In genomic region chr4:26827798-26828197, GRCh38 we compare ENCODE assay signal across 19 cellular contexts. TPM values are rescaled to one million over a fixed set of nuclear protein-coding genes. Genes with fewer than 3 reads are reported as not detected.
DNase-seq lines count a peak whose midpoint lies in the region; ATAC-seq, FAIRE-seq and TF ChIP-seq lines count a peak whose summit lies in the region.
"Had no signal": no experiment of that assay in that cellular context is flagged by ENCODE, and none has a peak within 500 bp of the region (broad histone marks: within the 10 kb centered on the region; RNA-seq: fewer than 3 reads in every experiment).

No MANE protein-coding gene starts in this region.

- H2AFZ ChIP-seq in SU-DHL-6 (ENCODE audit: low read depth, low read length, severe bottlenecking): peak overlapping the region; percentile 7
- H2AFZ ChIP-seq in HepG2 (ENCODE audit: low read length): no peak overlapping the region
- H2AFZ ChIP-seq: GM23248 had no signal

- H3K36me3 ChIP-seq in SU-DHL-6 (ENCODE audit: low read length) (peaks cover 7% of the 10 kb centered on the region; the same call in 1 of the 2 replicates), HepG2 (replicated peaks in 1 of 2; ENCODE audit: control insufficient read depth in 1 of 2, insufficient read depth in 2 of 2, low read length in 2 of 2) (no peaks in the 10 kb centered on the region), small intestine (ENCODE audit: control insufficient read depth in 2 of 2, insufficient read depth in 2 of 2, low read length in 2 of 2) (no peaks in the 10 kb centered on the region)

- H4K20me1 ChIP-seq in SU-DHL-6 (ENCODE audit: low read depth, low read length) (no peaks in the 10 kb centered on the region), HepG2 (ENCODE audit: insufficient read depth, low read length) (no peaks in the 10 kb centered on the region)

- no peak overlapping the region for H3K27ac Mint-ChIP-seq in activated T-cell treated with anti-CD3 and anti-CD28 coated beads, Interleukin-2, amount 50 U/mL, for 72 hours
- H3K27ac Mint-ChIP-seq: CD4-positive, alpha-beta T cell had no signal

- peak; percentile 26 to 39 for ATAC-seq in right cardiac atrium
- ATAC-seq in left ventricle myocardium superior: no peak
- no peak for ATAC-seq in HepG2
- no peak for ATAC-seq in activated T-cell treated with anti-CD3 and anti-CD28 coated beads, Interleukin-2, amount 50 U/mL, for 72 hours (replicated peaks in 1 of 2)
- ATAC-seq: GM12878, HCT116 had no signal

- no peaks in the 10 kb centered on the region for H3K9me2 ChIP-seq in SU-DHL-6 (replicated peaks; ENCODE audit: insufficient read depth, low read length)

- H3K36me3 Mint-ChIP-seq in activated T-cell treated with anti-CD3 and anti-CD28 coated beads, Interleukin-2, amount 50 U/mL, for 72 hours (ENCODE audit: insufficient read depth in 2 of 2): peaks cover 4 to 5% of the 10 kb centered on the region in 2 donors

- CTCF ChIA-PET in HepG2 (lab: Yijun Ruan, JAX; ENCODE audit: low intra/inter-chr PET ratio, low total read pairs): no interaction called here

- H3K4me3 ChIP-seq in right cardiac atrium (ENCODE audit: low read length) (no peak overlapping the region), SU-DHL-6 (ENCODE audit: insufficient read depth, low read length, poor library complexity, severe bottlenecking) (no peak overlapping the region), HepG2 (replicated peaks in 1 of 3; ENCODE audit: insufficient read depth in 1 of 3, low read depth in 2 of 3, low read length in 3 of 3) (no peak overlapping the region), small intestine (ENCODE audit: low read depth in 1 of 2, low read length in 2 of 2) (no peak overlapping the region)
- H3K4me3 ChIP-seq: GM12878, GM23248 had no signal

- H3K4me2 ChIP-seq in SU-DHL-6 (ENCODE audit: low read depth, low read length, poor library complexity, severe bottlenecking) (peak overlapping the region; percentile 93), HepG2 (ENCODE audit: low read depth, low read length) (no peak overlapping the region)

- H3K4me1 Mint-ChIP-seq in activated T-cell treated with anti-CD3 and anti-CD28 coated beads, Interleukin-2, amount 50 U/mL, for 72 hours (ENCODE audit: low read depth): peaks cover 6% of the 10 kb centered on the region

- H3K4me1 ChIP-seq in right cardiac atrium (ENCODE audit: control insufficient read depth, insufficient read depth, low read length): no peaks in the 10 kb centered on the region
- peaks cover 6% of the 10 kb centered on the region for H3K4me1 ChIP-seq in HepG2 (ENCODE audit: insufficient read depth, low read length)
- H3K4me1 ChIP-seq in small intestine (ENCODE audit: control insufficient read depth in 2 of 2, insufficient read depth in 1 of 2, low read depth in 1 of 2, low read length in 1 of 2): peaks cover 2 to 5% of the 10 kb centered on the region in 2 donors

- H3K27me3 ChIP-seq in right cardiac atrium (ENCODE audit: control insufficient read depth, insufficient read depth) (no peaks in the 10 kb centered on the region), SU-DHL-6 (ENCODE audit: low read length) (no peaks in the 10 kb centered on the region), HepG2 (ENCODE audit: control insufficient read depth in 1 of 2, insufficient read depth in 2 of 2, low read length in 2 of 2) (peaks cover 0 to 3% of the 10 kb centered on the region in 2 experiments; a peak in 1 of 5 replicates), small intestine (ENCODE audit: control insufficient read depth in 2 of 2, insufficient read depth in 2 of 2, low read length in 2 of 2) (no peaks in the 10 kb centered on the region)

- H3K27ac ChIP-seq in right cardiac atrium (ENCODE audit: low read length) (no peak overlapping the region), SU-DHL-6 (ENCODE audit: low read depth, low read length) (peak overlapping the region; percentile 99), HepG2 (ENCODE audit: extremely low read length, insufficient read depth, low read length) (no peak overlapping the region), small intestine (ENCODE audit: low read depth in 1 of 2, low read length in 1 of 2) (peak overlapping the region in 1 of 2 donors; percentile 47)
- H3K27ac ChIP-seq: 22Rv1, GM23248 had no signal

- TF ChIP-seq POLR2A in HepG2 (IDR thresholded peaks at IDR 0.05; ENCODE audit: insufficient read depth in 1 of 2, low read depth in 2 of 2, low read length in 2 of 2): no peak

- POLR2A ChIA-PET in HepG2 (lab: Yijun Ruan, JAX): no interaction called here

- peak overlapping the region; percentile 61 for H3K9ac ChIP-seq in SU-DHL-6 (ENCODE audit: low read length)
- H3K9ac ChIP-seq in HepG2 (ENCODE audit: insufficient read depth, low read depth, low read length): no peak overlapping the region
- H3K9ac ChIP-seq: GM23248 had no signal

- H3F3A ChIP-seq in SU-DHL-6 (ENCODE audit: insufficient read depth): peaks cover 74% of the 10 kb centered on the region

- H3K4me3 Mint-ChIP-seq in activated T-cell treated with anti-CD3 and anti-CD28 coated beads, Interleukin-2, amount 50 U/mL, for 72 hours: no peak overlapping the region
- H3K4me3 Mint-ChIP-seq: CD4-positive, alpha-beta T cell had no signal

- H3K9me3 ChIP-seq in right cardiac atrium (ENCODE audit: control insufficient read depth, low read length) (no peaks in the 10 kb centered on the region), SU-DHL-6 (ENCODE audit: insufficient read depth, low read length) (peaks cover 10% of the 10 kb centered on the region; the same call in 1 of the 2 replicates), HepG2 (ENCODE audit: low read length) (peaks cover 10% of the 10 kb centered on the region), small intestine (ENCODE audit: control insufficient read depth, low read depth) (no peaks in the 10 kb centered on the region)

- TF ChIP-seq EP300 in HepG2 (IDR thresholded peaks at IDR 0.05; ENCODE audit: low read depth in 2 of 2, low read length in 2 of 2): no peak
- no peak for TF ChIP-seq EP300 in HepG2 (CRISPR knock-in tag; IDR thresholded peaks at IDR 0.05; ENCODE audit: borderline replicate concordance)

- H3K9me3 Mint-ChIP-seq in activated T-cell treated with anti-CD3 and anti-CD28 coated beads, Interleukin-2, amount 50 U/mL, for 72 hours: peaks cover 4 to 6% of the 10 kb centered on the region in 2 donors

- no peak for FAIRE-seq in HepG2 (lab: Jason Lieb, UNC)
- FAIRE-seq in small intestine (lab: Jason Lieb, UNC): no peak
- FAIRE-seq: GM12878, GM18507, H54, HTR-8/SVneo had no signal

- intact Hi-C loops in right cardiac atrium (cut with DNase I) (no loop called here), left ventricle myocardium superior (cut with micrococcal nuclease) (no loop called here), HepG2 (cut with micrococcal nuclease; ENCODE audit: unreplicated experiment) (no loop called here)

- DNase-seq in right cardiac atrium (no peak), left ventricle myocardium superior (no peak), HepG2 (ENCODE audit: low spot score) (no peak), small intestine (peak; percentile 66), amniotic stem cell (lab: John Stamatoyannopoulos, UW) (no peak), HuH-7 (ENCODE audit: low spot score) (no peak)
- DNase-seq in activated T-cell treated with anti-CD3 and anti-CD28 coated beads, Interleukin-2, amount 50 U/mL, for 72 hours: no peak
- DNase-seq: C1 segment of cervical spinal cord; Calu3; CD4-positive, alpha-beta T cell; DMS 273 treated with DMSO at 0.1 percent for 48 hours; GM23248 had no signal

- H3K27me3 Mint-ChIP-seq in activated T-cell treated with anti-CD3 and anti-CD28 coated beads, Interleukin-2, amount 50 U/mL, for 72 hours (ENCODE audit: low read depth): no peaks in the 10 kb centered on the region
- H3K27me3 Mint-ChIP-seq: CD4-positive, alpha-beta T cell had no signal

- 61% methylated on average over 6 of the region's 6 CpGs for WGBS in right cardiac atrium
- WGBS in HepG2 (ENCODE audit: low lambda C conversion rate): 48% methylated on average over 4 of the region's 6 CpGs
- WGBS in small intestine, 3 donors: 19 to 58% (median 27%) methylated on average over 6 of the region's 6 CpGs

- no TSS peak for BruUV-seq in HepG2 (replicated peaks; lab: Mats Ljungman, UMichigan)

- TF ChIP-seq CTCF in SU-DHL-6 (IDR thresholded peaks at IDR 0.05; ENCODE audit: insufficient read depth, low read length, poor library complexity, severe bottlenecking): no peak
- no peak for TF ChIP-seq CTCF in HepG2 (CRISPR knock-in tag; IDR thresholded peaks at IDR 0.05)

- no peak for TF ChIP-seq RAD21 in HepG2 (CRISPR knock-in tag; IDR thresholded peaks at IDR 0.05)

- no peaks in the 10 kb centered on the region; the same call in 1 of the 2 replicates for H3K79me2 ChIP-seq in SU-DHL-6 (ENCODE audit: insufficient read depth, low read length)
- H3K79me2 ChIP-seq in HepG2 (ENCODE audit: insufficient read depth, low read length): no peaks in the 10 kb centered on the region

- in situ Hi-C loops in HepG2 (cut with HindIII; ENCODE audit: extremely low pct_ligation_motif_present, low pct_unique_long_range_greater_than_20kb): no loop called here

RNA-seq across cellular contexts. Expression of gene STIM2, which starts 32.8 kb away (rescaled TPM):
- total RNA-seq in right cardiac atrium (10 to 100 TPM; 13.9 to 20.8 (median 17.4) TPM), left ventricle myocardium superior (12.5 TPM), HepG2 (2016; rRNA removed; fragmentation: Illumina TruSeq; extraction: Trizol) (8.2 and 19.3 TPM in 2 replicates)
- polyA plus RNA-seq in right cardiac atrium (6.0 TPM), HepG2 (2011; rRNA removed) (19.4 and 22.3 TPM in 2 replicates), small intestine (10 to 100 TPM in 2 of 3 donors, 1 to 10 TPM in 1; 7.6 to 17.4 (median 14.1) TPM)
- total RNA-seq in HepG2 (2016; cell fraction: cytosol; rRNA removed; fragmentation: Illumina TruSeq; extraction: Trizol; ENCODE audit: low read depth): 3.5 and 6.1 TPM in 2 replicates
- 9.9 and 21.5 TPM in 2 replicates for total RNA-seq in HepG2 (2016; cell fraction: insoluble cytoplasmic fraction; rRNA removed; fragmentation: Illumina TruSeq; extraction: Trizol)
- 6.0 and 6.1 TPM in 2 replicates for total RNA-seq in HepG2 (2016; cell fraction: membrane; rRNA removed; fragmentation: Illumina TruSeq; extraction: Trizol)
- 33.3 and 39.0 TPM in 2 replicates for total RNA-seq in HepG2 (2016; cell fraction: nucleus; rRNA removed; fragmentation: Illumina TruSeq; extraction: Trizol)
- polyA plus RNA-seq in HepG2 (2011; cell fraction: cytosol; rRNA removed): 7.8 and 10.6 TPM in 2 replicates
- 48.3 and 53.9 TPM in 2 replicates for polyA plus RNA-seq in HepG2 (2011; cell fraction: nucleus; rRNA removed)
- 15.2 and 16.9 TPM in 2 replicates for polyA plus RNA-seq in HepG2 (2012)
- polyA plus RNA-seq in HepG2 (2016; cell fraction: cytosol; fragmentation: Illumina TruSeq; extraction: Trizol; ENCODE audit: low read depth): 2.1 and 3.3 TPM in 2 replicates
- 7.2 and 7.9 TPM in 2 replicates for polyA plus RNA-seq in HepG2 (2016; cell fraction: insoluble cytoplasmic fraction; fragmentation: Illumina TruSeq; extraction: Trizol; ENCODE audit: low read depth)
- 3.2 and 4.3 TPM in 2 replicates for polyA plus RNA-seq in HepG2 (2016; cell fraction: membrane; fragmentation: Illumina TruSeq; extraction: Trizol; ENCODE audit: low read depth)
- polyA plus RNA-seq in HepG2 (2016; cell fraction: nucleus; fragmentation: Illumina TruSeq; extraction: Trizol; ENCODE audit: insufficient read depth, low read depth): 47.5 and 50.9 TPM in 2 replicates
- polyA minus RNA-seq in HepG2 (2011; rRNA and poly(A)+ RNA removed; ENCODE audit: low replicate concordance): 26.2 and 31.6 TPM in 2 replicates
- 6.8 and 8.5 TPM in 2 replicates for polyA minus RNA-seq in HepG2 (2011; cell fraction: cytosol; rRNA and poly(A)+ RNA removed)
- polyA minus RNA-seq in HepG2 (2011; cell fraction: nucleus; rRNA and poly(A)+ RNA removed): 42.7 and 42.8 TPM in 2 replicates
- total RNA-seq in activated T-cell treated with anti-CD3 and anti-CD28 coated beads, Interleukin-2, amount 50 U/mL, for 72 hours: 10 to 100 TPM; 39.6 to 47.0 TPM

Comparison
In these comparisons a context has a peak if more than half of its experiments do, and no peak if none do; other contexts are left out.
1. ATAC-seq: peak in right cardiac atrium (2 of 2); none in left ventricle myocardium superior (single experiment), HepG2 (single experiment) and activated T-cell treated with anti-CD3 and anti-CD28 coated beads, Interleukin-2, amount 50 U/mL, for 72 hours (0 of 2).